19 cellular contexts compared by ENCODE assay signal in the genomic region with DNA sequence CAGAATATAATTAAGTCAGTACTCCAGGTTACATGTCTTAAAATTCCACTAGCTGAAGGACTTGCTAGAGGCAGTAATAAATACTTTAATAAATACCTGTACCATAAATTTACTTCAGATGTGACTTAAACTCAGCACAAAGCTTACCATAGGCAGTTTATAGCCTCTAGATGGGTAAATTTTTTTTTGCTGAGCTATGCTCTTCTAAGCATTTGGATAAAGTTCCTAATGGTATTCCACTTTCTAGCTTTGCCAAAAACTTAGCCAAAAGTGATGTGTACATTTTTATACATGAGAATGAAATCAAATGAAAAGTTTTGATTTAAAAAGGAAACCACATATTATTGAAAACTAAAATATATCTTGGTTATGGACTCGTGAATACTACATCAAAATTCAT.
"Had no signal": no experiment of that assay in that cellular context is flagged by ENCODE, and none has a peak within 500 bp of the region (broad histone marks: within the 10 kb centered on the region; RNA-seq: fewer than 3 reads in every experiment).

No MANE protein-coding gene starts in this region.

- H3K36me3 ChIP-seq: MG63 had no signal

- FAIRE-seq: RCC 7860 had no signal

- H3K9me3 ChIP-seq: MG63 had no signal

- ATAC-seq: SK-N-SH treated with all-trans-retinoic acid at 6 μM for 48 hours had no signal

- DNase-seq: Karpas-422, KG1, MG63, NCI-H1092, NCI-H1105 treated with DMSO at 0.1 percent for 48 hours, NCI-H1417 treated with DMSO at 0.1 percent for 48 hours, NCI-H146, NCI-H1694 treated with DMSO at 0.1 percent for 48 hours, NCI-H1930, NCI-H2081, NCI-H2107, NCI-H2227 treated with DMSO at 0.1 percent for 48 hours, NCI-H524, NCI-H526 treated with DMSO at 0.1 percent for 48 hours, NCI-H774, SHP77 had no signal

- H3K27ac ChIP-seq: RWPE1 had no signal

- H3K4me3 ChIP-seq: MG63 had no signal
